ENCODE assay signal across 12 cellular contexts in genomic region chr1:218480137-218480536, GRCh38.
DNase-seq lines count a peak whose midpoint lies in the region; ATAC-seq and TF ChIP-seq lines count a peak whose summit lies in the region.
"Had no signal": no experiment of that assay in that cellular context is flagged by ENCODE, and none has a peak within 500 bp of the region (broad histone marks: within the 10 kb centered on the region; RNA-seq: fewer than 3 reads in every experiment).

No MANE protein-coding gene starts in this region.

- no peaks in the 10 kb centered on the region for H3K36me3 ChIP-seq in breast epithelium
- no peaks in the 10 kb centered on the region for H3K36me3 ChIP-seq in smooth muscle cell (ENCODE audit: low read depth)

- peak overlapping the region; percentile 85 to 87 for H3K27ac ChIP-seq in breast epithelium
- H3K27ac ChIP-seq in right cardiac atrium (ENCODE audit: low read length), result peak overlapping the region; percentile 12
- peak overlapping the region; percentile 95 for H3K27ac ChIP-seq in smooth muscle cell (ENCODE audit: low read depth)
- no peak overlapping the region for H3K27ac ChIP-seq in caudate nucleus (ENCODE audit: low read depth, low read length)

- H3K79me2 ChIP-seq in smooth muscle cell (ENCODE audit: low read depth), result no peaks in the 10 kb centered on the region

- H3K27me3 ChIP-seq in breast epithelium (no peaks in the 10 kb centered on the region), right cardiac atrium (ENCODE audit: control insufficient read depth, insufficient read depth) (no peaks in the 10 kb centered on the region), smooth muscle cell (ENCODE audit: low read depth) (no peaks in the 10 kb centered on the region)

- H3K9ac ChIP-seq in smooth muscle cell (ENCODE audit: low read depth), result peak overlapping the region; percentile 76

- no peaks in the 10 kb centered on the region for H3K9me3 ChIP-seq in breast epithelium
- H3K9me3 ChIP-seq in right cardiac atrium (ENCODE audit: control insufficient read depth, low read length), result no peaks in the 10 kb centered on the region
- no peaks in the 10 kb centered on the region for H3K9me3 ChIP-seq in smooth muscle cell (replicated peaks; ENCODE audit: low read depth)

- peak overlapping the region; percentile 60 for H3K4me2 ChIP-seq in smooth muscle cell

- no peak overlapping the region for H2AFZ ChIP-seq in smooth muscle cell (ENCODE audit: low read depth)

- TF ChIP-seq CTCF in breast epithelium (IDR thresholded peaks at IDR 0.05) (no peak), smooth muscle cell (IDR thresholded peaks at IDR 0.05; ENCODE audit: borderline replicate concordance, insufficient read depth, poor library complexity, severe bottlenecking) (no peak)

- WGBS in right cardiac atrium, result 55% methylated on average over 3 of the region's 3 CpGs
- 53% methylated on average over 3 of the region's 3 CpGs for WGBS in smooth muscle cell (ENCODE audit: low lambda C conversion rate)

- peak; percentile 66 for DNase-seq in HPDE6-E6E7 (ENCODE audit: extremely low spot score)
- peak in 1 of 2 donors; percentile 60 for DNase-seq in breast epithelium (ENCODE audit: low spot score in 2 of 2)
- DNase-seq in right cardiac atrium, result no peak
- no peak for DNase-seq in smooth muscle cell (lab: John Stamatoyannopoulos, UW; ENCODE audit: unreplicated experiment)
- DNase-seq in caudate nucleus (lab: John Stamatoyannopoulos, UW), result no peak
- no peak for DNase-seq in activated T-cell treated with anti-CD3 and anti-CD28 coated beads, Interleukin-2, amount 50 U/mL, for 48 hours
- no peak for DNase-seq in NCI-H1694 treated with DMSO at 0.1 percent for 48 hours (lab: John Stamatoyannopoulos, UW)
- DNase-seq: activated gamma-delta T cell treated with Interleukin-2 at 50 U/mL for 16 hours, NCI-H1694, substantia nigra had no signal

- H3K4me3 ChIP-seq in breast epithelium (no peak overlapping the region), right cardiac atrium (ENCODE audit: low read length) (no peak overlapping the region), smooth muscle cell (no peak overlapping the region)
- H3K4me3 ChIP-seq: skin epidermis had no signal

- H3F3A ChIP-seq in smooth muscle cell (ENCODE audit: low read depth), result peaks cover 33% of the 10 kb centered on the region

- TF ChIP-seq POLR2A in breast epithelium (IDR thresholded peaks at IDR 0.05), result no peak

- intact Hi-C loops in breast epithelium (cut with DNase I; ENCODE audit: low total_unique reads) (no loop called here), right cardiac atrium (cut with DNase I) (no loop called here)

- H3K4me1 ChIP-seq in breast epithelium (peaks cover 0 to 13% of the 10 kb centered on the region in 2 donors), right cardiac atrium (ENCODE audit: control insufficient read depth, insufficient read depth, low read length) (peaks cover 5% of the 10 kb centered on the region), smooth muscle cell (ENCODE audit: low read depth) (peaks cover 31% of the 10 kb centered on the region)

- ATAC-seq in right cardiac atrium (peak; percentile 58 to 83), HG02678 (IDR thresholded peaks at IDR 0.05; ENCODE audit: unreplicated experiment) (no peak)

- H4K20me1 ChIP-seq in smooth muscle cell (ENCODE audit: low read depth), result no peaks in the 10 kb centered on the region
